ENCODE assay signal across 8 cellular contexts in genomic region chr1:52920791-52921291, GRCh38. TPM values are rescaled to one million over a fixed set of nuclear protein-coding genes. Genes with fewer than 3 reads are reported as not detected.
DNase-seq lines count a peak whose midpoint lies in the region; ATAC-seq lines count a peak whose summit lies in the region.

No MANE protein-coding gene starts in this region.

- peak overlapping the region; percentile 74 for H3K56ac ChIP-seq in mesendoderm (ENCODE audit: low read length)

- no peak overlapping the region for H2AK5ac ChIP-seq in mesendoderm (ENCODE audit: low read length)

- H3K4ac ChIP-seq in mesendoderm (ENCODE audit: low read depth, low read length), result no peak overlapping the region

- no peak overlapping the region for H2BK120ac ChIP-seq in mesendoderm (ENCODE audit: low read depth, low read length)

- H3K4me3 Mint-ChIP-seq in activated naive CD4-positive, alpha-beta T cell treated with anti-CD3 and anti-CD28 coated beads, Interleukin-2, amount 50 U/mL, for 24 hours, result peak overlapping the region; percentile 58

- H3K4me1 ChIP-seq in ectodermal cell (ENCODE audit: control insufficient read depth, insufficient read depth, low read length), result no peaks in the 10 kb centered on the region
- no peaks in the 10 kb centered on the region for H3K4me1 ChIP-seq in mesendoderm (ENCODE audit: control insufficient read depth, low read depth, low read length)
- H3K4me1 ChIP-seq in aorta (ENCODE audit: control insufficient read depth in 1 of 2, insufficient read depth in 2 of 2, low read length in 2 of 2), result no peaks in the 10 kb centered on the region

- DNase-seq in activated naive CD4-positive, alpha-beta T cell treated with anti-CD3 and anti-CD28 coated beads, Interleukin-2, amount 50 U/mL, for 16 hours, result no peak
- DNase-seq in mesendoderm, result no peak
- peak in 1 of 2 donors; percentile 84 for DNase-seq in aorta
- DNase-seq in DMS79 treated with DMSO at 0.1 percent for 48 hours (lab: John Stamatoyannopoulos, UW), result no peak
- DNase-seq in activated CD8-positive, alpha-beta memory T cell treated with anti-CD3 and anti-CD28 coated beads for 24 hours, result no peak

- peak overlapping the region; percentile 70 for H3K27ac Mint-ChIP-seq in activated naive CD4-positive, alpha-beta T cell treated with anti-CD3 and anti-CD28 coated beads, Interleukin-2, amount 50 U/mL, for 24 hours

- no peak overlapping the region for H3K23ac ChIP-seq in mesendoderm (ENCODE audit: low read length)

- no peaks in the 10 kb centered on the region for H3K36me3 Mint-ChIP-seq in activated naive CD4-positive, alpha-beta T cell treated with anti-CD3 and anti-CD28 coated beads, Interleukin-2, amount 50 U/mL, for 24 hours

- H2BK5ac ChIP-seq in mesendoderm (ENCODE audit: low read length), result no peak overlapping the region

- H4K5ac ChIP-seq in mesendoderm (ENCODE audit: low read length), result no peak overlapping the region

- peak overlapping the region; percentile 54 for H3K4me2 ChIP-seq in mesendoderm (ENCODE audit: low read length)

- ATAC-seq in aorta (ENCODE audit: low FRiP score) (peak; percentile 82), GM21737 (IDR thresholded peaks at IDR 0.05; ENCODE audit: unreplicated experiment) (no peak)

- 20 to 21% methylated on average over 35 of the region's 35 CpGs for WGBS in ectodermal cell, 2 experiments
- no CpG with 5 or more reads among the region's 35 CpGs for WGBS in mesendoderm (ENCODE audit: extremely low coverage, insufficient coverage, low lambda C conversion rate)
- 7 to 10% methylated on average over 35 of the region's 35 CpGs for WGBS in aorta, 2 donors

- no peaks in the 10 kb centered on the region for H3K27me3 Mint-ChIP-seq in activated naive CD4-positive, alpha-beta T cell treated with anti-CD3 and anti-CD28 coated beads, Interleukin-2, amount 50 U/mL, for 24 hours

- no peaks in the 10 kb centered on the region for H3K9me3 Mint-ChIP-seq in activated naive CD4-positive, alpha-beta T cell treated with anti-CD3 and anti-CD28 coated beads, Interleukin-2, amount 50 U/mL, for 24 hours

- H2BK15ac ChIP-seq in mesendoderm (replicated peaks; ENCODE audit: low read depth), result no peak overlapping the region

- peaks cover 27% of the 10 kb centered on the region for H3K4me1 Mint-ChIP-seq in activated naive CD4-positive, alpha-beta T cell treated with anti-CD3 and anti-CD28 coated beads, Interleukin-2, amount 50 U/mL, for 24 hours

- intact Hi-C loops in aorta (cut with DNase I), result loop anchor here in 1 of 2 donors (10.0 kb wide), 1 partner anchor 264 kb away; no protein-coding TSS in a partner anchor

- H3K9me3 ChIP-seq in ectodermal cell (ENCODE audit: control insufficient read depth, low read length), result no peaks in the 10 kb centered on the region
- no peaks in the 10 kb centered on the region for H3K9me3 ChIP-seq in aorta (ENCODE audit: control insufficient read depth, low read length)

- H3K27me3 ChIP-seq in ectodermal cell (ENCODE audit: control insufficient read depth, insufficient read depth, low read length, poor library complexity, severe bottlenecking), result peaks cover 61% of the 10 kb centered on the region
- H3K27me3 ChIP-seq in mesendoderm (ENCODE audit: insufficient read depth, low read length, poor library complexity), result peaks cover 8% of the 10 kb centered on the region
- no peaks in the 10 kb centered on the region for H3K27me3 ChIP-seq in aorta (ENCODE audit: control insufficient read depth in 1 of 2, insufficient read depth in 2 of 2, low read length in 1 of 2)

- H3K27ac ChIP-seq in ectodermal cell (ENCODE audit: insufficient read depth, low read depth, low read length, poor library complexity, severe bottlenecking) (no peak overlapping the region), mesendoderm (ENCODE audit: low read depth, low read length) (no peak overlapping the region), aorta (ENCODE audit: low read depth in 1 of 2, low read length in 2 of 2) (peak overlapping the region; percentile 0 to 11)

- H3K36me3 ChIP-seq in ectodermal cell (ENCODE audit: control insufficient read depth, insufficient read depth, low read length), result no peaks in the 10 kb centered on the region
- no peaks in the 10 kb centered on the region for H3K36me3 ChIP-seq in mesendoderm (ENCODE audit: control insufficient read depth, insufficient read depth, low read length)
- H3K36me3 ChIP-seq in aorta (ENCODE audit: control insufficient read depth in 1 of 2, insufficient read depth in 2 of 2, low read length in 1 of 2), result no peaks in the 10 kb centered on the region

- peak overlapping the region; percentile 44 for H3K4me3 ChIP-seq in ectodermal cell (ENCODE audit: insufficient read depth, low read depth, low read length)
- peak overlapping the region; percentile 30 for H3K4me3 ChIP-seq in mesendoderm (ENCODE audit: low read length)
- H3K4me3 ChIP-seq in aorta (ENCODE audit: low read length in 2 of 2), result peak overlapping the region; percentile 60 to 87

- no peaks in the 10 kb centered on the region for H3K79me2 ChIP-seq in mesendoderm (ENCODE audit: control insufficient read depth, insufficient read depth, low read length)

- H3K79me1 ChIP-seq in mesendoderm (ENCODE audit: low read length), result no peaks in the 10 kb centered on the region

- peak overlapping the region; percentile 60 for H3K9ac ChIP-seq in mesendoderm (ENCODE audit: low read length)

- peak overlapping the region; percentile 42 for H3K18ac ChIP-seq in mesendoderm (ENCODE audit: low read length)

- no peak overlapping the region for H4K8ac ChIP-seq in mesendoderm (ENCODE audit: low read depth, low read length)

RNA-seq across cellular contexts. Expression of gene ECHDC2, which starts 0.7 kb away (rescaled TPM):
- 5.6 TPM for polyA plus RNA-seq in ectodermal cell (2013, experiment 1 of 4)
- 6.1 TPM for polyA plus RNA-seq in ectodermal cell (2013, experiment 2 of 4)
- 7.6 TPM for polyA plus RNA-seq in ectodermal cell (2013, experiment 3 of 4)
- 7.1 TPM for polyA plus RNA-seq in ectodermal cell (2013, experiment 4 of 4)
- polyA plus RNA-seq in mesendoderm (2013, experiment 1 of 2), result 3.5 TPM
- polyA plus RNA-seq in mesendoderm (2013, experiment 2 of 2), result 3.4 TPM
- 100 to 1,000 TPM; 121 to 196 TPM for total RNA-seq in aorta
- polyA plus RNA-seq in aorta, result 100 to 1,000 TPM in 1 of 2 donors, 10 to 100 TPM in 1; 45.5 to 501 TPM

RNA-seq across cellular contexts. Expression of gene SCP2, which starts 6.2 kb away (rescaled TPM):
- polyA plus RNA-seq in ectodermal cell (2013, experiment 1 of 4), result 68.8 TPM
- polyA plus RNA-seq in ectodermal cell (2013, experiment 2 of 4), result 77.3 TPM
- polyA plus RNA-seq in ectodermal cell (2013, experiment 3 of 4), result 67.2 TPM
- polyA plus RNA-seq in ectodermal cell (2013, experiment 4 of 4), result 78.1 TPM
- polyA plus RNA-seq in mesendoderm (2013, experiment 1 of 2), result 28.4 TPM
- polyA plus RNA-seq in mesendoderm (2013, experiment 2 of 2), result 35.8 TPM
- total RNA-seq in aorta, result 100 to 1,000 TPM in 1 of 2 donors, 10 to 100 TPM in 1; 80.3 to 103 TPM
- 100 to 1,000 TPM; 137 to 309 TPM for polyA plus RNA-seq in aorta

Comparison
In these comparisons a context has a peak if more than half of its experiments do, and no peak if none do; other contexts are left out.
1. H3K27ac ChIP-seq: peak in aorta (2 of 2); none in ectodermal cell (single experiment) and mesendoderm (single experiment).
2. Peak in every context shown above with its lines, with median percentiles within 50 percentile points of each other: H3K4me3 ChIP-seq.